In the genomic region with DNA sequence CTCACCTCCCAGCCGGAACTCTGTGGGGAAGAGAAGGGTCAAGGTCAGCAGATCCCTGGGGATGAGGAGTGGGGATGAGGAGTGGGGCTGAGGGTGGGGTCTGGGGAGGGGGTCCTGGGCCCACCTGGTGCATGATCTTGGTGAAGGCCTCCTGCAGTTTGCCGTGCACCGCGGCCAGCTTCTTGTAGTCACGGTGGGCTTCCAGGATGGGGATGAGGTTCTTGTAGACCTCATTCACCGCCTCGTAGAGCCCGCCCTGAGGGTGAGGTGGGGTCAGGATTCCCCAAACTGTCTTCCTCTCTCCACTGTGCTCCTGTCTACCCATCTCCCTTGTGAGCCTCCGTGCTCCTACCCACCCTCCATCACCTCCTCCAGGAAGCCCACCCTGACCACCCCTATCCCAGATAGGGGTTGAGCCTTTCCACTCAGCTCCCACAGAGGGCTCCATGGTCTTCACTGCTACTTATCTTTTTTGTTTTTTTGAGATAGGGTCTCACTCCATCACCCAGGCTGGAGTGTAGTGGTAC, we compare ENCODE assay signal across 1 cellular context.
TF ChIP-seq lines count a peak whose summit lies in the region.

No MANE protein-coding gene starts in this region.

TF ChIP-seq in WTC11, 78 proteins besides CTCF, POLR2A, EP300 and RAD21 (continued from another document):
- TF ChIP-seq CBFB (CRISPR knock-in tag; IDR thresholded peaks at IDR 0.05; ENCODE audit: low read depth) (no peak), NR3C1 (CRISPR knock-in tag; conservative IDR thresholded peaks at IDR 0.05; ENCODE audit: low read depth) (no peak)
